1 cellular context compared by ENCODE assay signal in genomic region chr7:128515232-128515631, GRCh38.
TF ChIP-seq lines count a peak whose summit lies in the region.

No MANE protein-coding gene starts in this region.

TF ChIP-seq in H1, 55 proteins besides CTCF, POLR2A, EP300 and RAD21:
- TF ChIP-seq TEAD4 (IDR thresholded peaks at IDR 0.05; ENCODE audit: low read depth, low read length): peak; percentile 74
TF ChIP-seq in H1: peak in this region for 1; not testable (repeated sequence) for 54.
